11 cellular contexts compared by ENCODE assay signal in the genomic region with DNA sequence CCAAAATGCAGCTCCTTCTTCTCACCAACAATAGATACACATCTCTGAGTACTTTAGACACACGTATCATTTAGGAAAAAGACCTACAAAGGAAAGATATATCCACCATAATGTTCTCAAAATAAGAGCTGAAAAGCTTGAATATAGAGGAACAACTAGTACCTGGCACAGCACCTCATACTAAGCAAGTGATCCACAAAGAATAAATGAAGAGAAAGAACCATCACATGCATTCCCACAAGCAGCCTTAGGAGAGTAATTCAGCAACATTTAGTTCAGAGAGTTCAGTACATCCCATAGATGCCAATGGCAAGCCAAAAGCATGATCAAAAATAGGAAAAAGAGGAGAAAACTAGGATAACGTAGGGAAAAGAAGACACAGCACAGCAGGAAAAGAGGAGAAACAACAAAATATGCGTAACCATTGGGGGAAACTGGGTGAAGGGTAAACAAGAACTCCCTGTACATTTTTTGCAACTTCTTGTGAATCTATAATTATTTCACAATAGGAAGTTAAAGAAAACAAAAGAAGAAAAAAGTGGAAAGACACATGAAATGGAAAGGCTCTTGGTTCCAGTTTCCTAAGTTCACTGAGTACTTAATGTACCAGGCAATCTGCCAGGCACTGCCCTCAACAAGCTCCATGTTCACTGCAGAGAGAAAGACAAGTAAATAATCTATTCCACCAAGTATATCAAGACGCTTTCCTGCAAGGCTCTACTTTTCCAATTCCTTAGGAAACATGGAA.
A peak's percentile ranks its signal among the peaks of the same experiment; 100 is the strongest.
DNase-seq lines count a peak whose midpoint lies in the region; ATAC-seq and TF ChIP-seq lines count a peak whose summit lies in the region.
"Had no signal": no experiment of that assay in that cellular context is flagged by ENCODE, and none has a peak within 500 bp of the region (broad histone marks: within the 10 kb centered on the region; RNA-seq: fewer than 3 reads in every experiment).

No MANE protein-coding gene starts in this region.

- no peak for ATAC-seq in HG03378 (IDR thresholded peaks at IDR 0.05; ENCODE audit: unreplicated experiment)

- H3K4me3 ChIP-seq in adipocyte (ENCODE audit: low read length) (peak overlapping the region; percentile 62), neutrophil (ENCODE audit: low read depth in 1 of 2, low read length in 1 of 2) (no peak overlapping the region)

- H3K9me3 Mint-ChIP-seq in nephron progenitor cell = peaks cover 48% of the 10 kb centered on the region

- no peak for TF ChIP-seq CTCF in 22Rv1 (IDR thresholded peaks at IDR 0.05)
- no peak for TF ChIP-seq CTCF in neutrophil (IDR thresholded peaks at IDR 0.05)
- TF ChIP-seq CTCF in nephron progenitor cell (IDR thresholded peaks at IDR 0.05) = no peak

- H3K27me3 Mint-ChIP-seq in nephron progenitor cell (ENCODE audit: low read depth, poor library complexity) = no peaks in the 10 kb centered on the region

- H3K9ac ChIP-seq in adipocyte (ENCODE audit: low read length) = peak overlapping the region; percentile 74

- no peak overlapping the region for H3K27ac Mint-ChIP-seq in nephron progenitor cell

- peaks cover 4% of the 10 kb centered on the region for H3K36me3 ChIP-seq in adipocyte (ENCODE audit: control insufficient read depth, insufficient read depth, low read length, severe bottlenecking)
- H3K36me3 ChIP-seq in neutrophil = no peaks in the 10 kb centered on the region

- no peaks in the 10 kb centered on the region for H3K4me1 Mint-ChIP-seq in nephron progenitor cell

- peak overlapping the region; percentile 51 for H3K27ac ChIP-seq in 22Rv1
- peak overlapping the region; percentile 57 for H3K27ac ChIP-seq in neutrophil

- DNase-seq in adipocyte (ENCODE audit: low read depth) (peak; percentile 80), fibroblast of peridontal ligament (ENCODE audit: extremely low read depth) (peak; percentile 48), NCI-H1105 (lab: John Stamatoyannopoulos, UW) (no peak), nephron progenitor cell (no peak)
- DNase-seq in activated CD4-positive, alpha-beta T cell treated with anti-CD3 and anti-CD28 coated beads for 48 hours = no peak
- DNase-seq: activated effector memory CD4-positive, alpha-beta T cell treated with anti-CD3 and anti-CD28 coated beads, Interleukin-2, amount 50 U/mL, for 16 hours; AML-193; NCI-H446 had no signal

- peaks cover 78% of the 10 kb centered on the region for H3K36me3 Mint-ChIP-seq in nephron progenitor cell (ENCODE audit: low read depth)

- H3K4me1 ChIP-seq in adipocyte (ENCODE audit: control insufficient read depth, insufficient read depth, low read length) (peaks cover 28% of the 10 kb centered on the region), neutrophil (ENCODE audit: control insufficient read depth in 1 of 2, insufficient read depth in 1 of 2, low read depth in 1 of 2, low read length in 1 of 2) (peaks cover 0 to 12% of the 10 kb centered on the region in 2 experiments)

- H3K9me3 ChIP-seq in adipocyte (ENCODE audit: control insufficient read depth, low read length) (peaks cover 6% of the 10 kb centered on the region), neutrophil (no peaks in the 10 kb centered on the region)

- no peaks in the 10 kb centered on the region for H3K27me3 ChIP-seq in adipocyte (replicated peaks; ENCODE audit: control insufficient read depth, insufficient read depth, low read length)
- no peaks in the 10 kb centered on the region for H3K27me3 ChIP-seq in neutrophil

- H3K4me3 Mint-ChIP-seq in nephron progenitor cell = no peak overlapping the region

Comparison
In these comparisons a context has a peak if more than half of its experiments do, and no peak if none do; other contexts are left out.
1. DNase-seq: peak in adipocyte (single experiment) and fibroblast of peridontal ligament (single experiment); none in activated CD4-positive, alpha-beta T cell treated with anti-CD3 and anti-CD28 coated beads for 48 hours (single experiment), NCI-H1105 (single experiment) and nephron progenitor cell (single experiment).